Comparison of ENCODE assay signal across 10 cellular contexts in the genomic region with DNA sequence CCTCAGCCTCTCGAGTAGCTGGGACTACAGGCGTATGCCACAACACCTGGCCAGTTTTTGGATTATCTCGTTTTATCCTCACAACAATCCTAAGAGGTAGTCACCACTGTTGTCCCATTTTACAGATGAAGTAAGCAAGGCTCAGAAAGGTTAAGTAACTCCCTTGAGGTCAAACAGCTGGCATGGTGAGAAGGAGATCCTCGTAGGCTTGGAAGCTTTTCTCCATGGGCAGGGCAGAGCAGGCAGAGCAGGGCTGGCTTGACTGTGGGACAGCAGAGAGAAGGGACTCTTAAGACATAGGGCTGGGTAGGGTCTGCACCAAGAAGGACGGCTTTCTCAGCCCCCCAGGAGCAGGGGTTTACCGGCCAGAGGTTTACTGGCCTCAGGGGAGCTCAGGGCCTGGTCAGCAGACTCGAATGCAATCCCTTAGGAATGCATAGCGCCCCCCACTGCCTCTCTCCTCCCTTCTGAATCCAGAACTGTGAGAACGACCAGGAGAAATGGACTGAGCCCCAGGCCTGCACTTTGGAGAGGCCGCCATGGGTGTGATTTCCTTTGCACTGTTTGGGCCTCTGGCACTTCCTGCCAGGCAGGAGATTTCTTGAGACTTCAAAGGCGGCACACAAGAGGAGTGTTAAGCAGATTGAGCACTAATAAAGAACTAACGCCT. TPM values are rescaled to one million over a fixed set of nuclear protein-coding genes. Genes with fewer than 3 reads are reported as not detected.
DNase-seq lines count a peak whose midpoint lies in the region; ATAC-seq and TF ChIP-seq lines count a peak whose summit lies in the region.
"Had no signal": no experiment of that assay in that cellular context is flagged by ENCODE, and none has a peak within 500 bp of the region (broad histone marks: within the 10 kb centered on the region; RNA-seq: fewer than 3 reads in every experiment).

No MANE protein-coding gene starts in this region.

- peak overlapping the region; percentile 87 for H3K27ac Mint-ChIP-seq in activated CD4-positive, alpha-beta T cell treated with anti-CD3 and anti-CD28 coated beads, Interleukin-2, amount 10 ng/mL, durations not matched to agents 7 days and 5 days
- peak overlapping the region; percentile 95 for H3K27ac Mint-ChIP-seq in endodermal cell
- H3K27ac Mint-ChIP-seq in neural crest cell (ENCODE audit: unreplicated experiment) = peak overlapping the region; percentile 94

- H2AFZ ChIP-seq in Karpas-422 (ENCODE audit: low read length) = no peak overlapping the region

- no peaks in the 10 kb centered on the region for H3K27me3 Mint-ChIP-seq in activated CD4-positive, alpha-beta T cell treated with anti-CD3 and anti-CD28 coated beads, Interleukin-2, amount 10 ng/mL, durations not matched to agents 7 days and 5 days
- H3K27me3 Mint-ChIP-seq in endodermal cell (ENCODE audit: insufficient read depth) (peaks cover 3% of the 10 kb centered on the region), neural crest cell (ENCODE audit: low read depth) (no peaks in the 10 kb centered on the region)

- H3K36me3 Mint-ChIP-seq in activated CD4-positive, alpha-beta T cell treated with anti-CD3 and anti-CD28 coated beads, Interleukin-2, amount 10 ng/mL, durations not matched to agents 7 days and 5 days (ENCODE audit: low read depth) = peaks cover 2% of the 10 kb centered on the region
- H3K36me3 Mint-ChIP-seq in endodermal cell (ENCODE audit: low read depth) (no peaks in the 10 kb centered on the region), neural crest cell (ENCODE audit: low read depth) (no peaks in the 10 kb centered on the region)

- no peak overlapping the region for H3K4me2 ChIP-seq in Karpas-422 (ENCODE audit: low read depth, low read length, poor library complexity, severe bottlenecking)

- H3K79me2 ChIP-seq in Karpas-422 (ENCODE audit: low read length) = no peaks in the 10 kb centered on the region

- H3K4me3 ChIP-seq in endodermal cell (ENCODE audit: low read length) (no peak overlapping the region), Karpas-422 (ENCODE audit: low read length) (no peak overlapping the region)

- H3K9me3 Mint-ChIP-seq in activated CD4-positive, alpha-beta T cell treated with anti-CD3 and anti-CD28 coated beads, Interleukin-2, amount 10 ng/mL, durations not matched to agents 7 days and 5 days = peaks cover 4% of the 10 kb centered on the region
- H3K9me3 Mint-ChIP-seq in endodermal cell = peaks cover 25% of the 10 kb centered on the region
- H3K9me3 Mint-ChIP-seq in neural crest cell = no peaks in the 10 kb centered on the region

- no peak overlapping the region for H3K4me3 Mint-ChIP-seq in activated CD4-positive, alpha-beta T cell treated with anti-CD3 and anti-CD28 coated beads, Interleukin-2, amount 10 ng/mL, durations not matched to agents 7 days and 5 days
- H3K4me3 Mint-ChIP-seq in endodermal cell (no peak overlapping the region), neural crest cell (no peak overlapping the region)

- POLR2A ChIA-PET in activated CD4-positive, alpha-beta T cell treated with anti-CD3 and anti-CD28 coated beads, Interleukin-2, amount 10 ng/mL, durations not matched to agents 7 days and 5 days (lab: Charles Lee) = interaction anchor here (1.0 kb wide), 1 partner anchor 13 kb away, joined by 3 read pairs; no protein-coding TSS in a partner anchor

- H3K36me3 ChIP-seq in endodermal cell (ENCODE audit: control insufficient read depth, insufficient read depth, low read length) (no peaks in the 10 kb centered on the region), Karpas-422 (ENCODE audit: insufficient read depth, low read length) (no peaks in the 10 kb centered on the region)

- H3K27ac ChIP-seq in endodermal cell (ENCODE audit: low read depth, low read length) = peak overlapping the region; percentile 65
- H3K27ac ChIP-seq in Karpas-422 (ENCODE audit: low read length) = no peak overlapping the region
- H3K27ac ChIP-seq: epithelial cell of prostate had no signal

- no peaks in the 10 kb centered on the region for H3K9me2 ChIP-seq in Karpas-422 (replicated peaks; ENCODE audit: insufficient read depth, low read length)

- H3K9me3 ChIP-seq in endodermal cell (ENCODE audit: control insufficient read depth, low read length) (peaks cover 13% of the 10 kb centered on the region), Karpas-422 (ENCODE audit: low read length) (no peaks in the 10 kb centered on the region)

- TF ChIP-seq CTCF in endodermal cell (conservative IDR thresholded peaks at IDR 0.05) (peak; percentile 37), neural crest cell (conservative IDR thresholded peaks at IDR 0.05) (no peak)

- DNase-seq in activated CD4-positive, alpha-beta T cell treated with anti-CD3 and anti-CD28 coated beads, Interleukin-2, amount 10 ng/mL, durations not matched to agents 7 days and 5 days = peak; percentile 55
- DNase-seq in endodermal cell (peak; percentile 94), neural crest cell (ENCODE audit: low read depth, low spot score) (no peak), Karpas-422 (no peak), NCI-H128 (lab: John Stamatoyannopoulos, UW; ENCODE audit: unreplicated experiment) (no peak), C1 segment of cervical spinal cord (lab: John Stamatoyannopoulos, UW) (no peak)
- DNase-seq: NCI-H526 had no signal

- CTCF ChIA-PET in activated CD4-positive, alpha-beta T cell treated with anti-CD3 and anti-CD28 coated beads, Interleukin-2, amount 10 ng/mL, durations not matched to agents 7 days and 5 days (lab: Charles Lee) = interaction anchor here (1.6 to 1.9 kb wide), 2 partner anchors 13 to 23 kb away, joined by 5 to 6 read pairs; no protein-coding TSS in a partner anchor

- H3K27me3 ChIP-seq in endodermal cell (ENCODE audit: control insufficient read depth, insufficient read depth, low read length, poor library complexity, severe bottlenecking) = no peaks in the 10 kb centered on the region
- H3K27me3 ChIP-seq in Karpas-422 (ENCODE audit: low read length) = no peaks in the 10 kb centered on the region

- H3K9ac ChIP-seq in endodermal cell (ENCODE audit: extremely low read depth, low read length, poor library complexity, severe bottlenecking) = peak overlapping the region; percentile 35
- H3K9ac ChIP-seq in Karpas-422 (ENCODE audit: low read length) = no peak overlapping the region

- 50 to 52% methylated on average over 9 to 12 of the region's 12 CpGs for WGBS in endodermal cell (ENCODE audit: insufficient coverage in 1 of 2, insufficient read length in 1 of 2), 2 experiments

- no peaks in the 10 kb centered on the region for H4K20me1 ChIP-seq in Karpas-422 (ENCODE audit: insufficient read depth, low read depth, low read length)

- H3K4me1 Mint-ChIP-seq in activated CD4-positive, alpha-beta T cell treated with anti-CD3 and anti-CD28 coated beads, Interleukin-2, amount 10 ng/mL, durations not matched to agents 7 days and 5 days = peaks cover 40% of the 10 kb centered on the region
- H3K4me1 Mint-ChIP-seq in endodermal cell = peaks cover 7% of the 10 kb centered on the region
- peaks cover 13% of the 10 kb centered on the region for H3K4me1 Mint-ChIP-seq in neural crest cell

- ATAC-seq in GM19438 (IDR thresholded peaks at IDR 0.05; ENCODE audit: low read depth, unreplicated experiment) = peak; percentile 77
- no peak for ATAC-seq in GM19324 (IDR thresholded peaks at IDR 0.05; ENCODE audit: low FRiP score, unreplicated experiment)

- H3K4me1 ChIP-seq in endodermal cell (ENCODE audit: control insufficient read depth, insufficient read depth, low read length) = no peaks in the 10 kb centered on the region
- H3K4me1 ChIP-seq in Karpas-422 (ENCODE audit: low read length) = no peaks in the 10 kb centered on the region

RNA-seq across cellular contexts. Expression of a gene that starts 14.0 kb away (rescaled TPM):
- 10 to 100 TPM; 28.2 to 30.2 TPM for total RNA-seq in activated CD4-positive, alpha-beta T cell treated with anti-CD3 and anti-CD28 coated beads, Interleukin-2, amount 10 ng/mL, durations not matched to agents 7 days and 5 days
- total RNA-seq in endodermal cell (10 to 100 TPM; 14.1 to 15.3 TPM), neural crest cell (23.8 and 27.7 TPM in 2 replicates)
- polyA plus RNA-seq in endodermal cell (2013, experiment 1 of 2) = 25.6 TPM
- 24.2 TPM for polyA plus RNA-seq in endodermal cell (2013, experiment 2 of 2)
- 11.1 and 16.8 TPM in 2 replicates for total RNA-seq in Karpas-422 (2014; rRNA removed; shearing (Covaris generic); ENCODE audit: low replicate concordance)

Comparison
In these comparisons a context has a peak if more than half of its experiments do, and no peak if none do; other contexts are left out.
1. DNase-seq: peak in activated CD4-positive, alpha-beta T cell treated with anti-CD3 and anti-CD28 coated beads, Interleukin-2, amount 10 ng/mL, durations not matched to agents 7 days and 5 days (single experiment) and endodermal cell (single experiment); none in neural crest cell (single experiment), Karpas-422 (single experiment), NCI-H128 (single experiment) and C1 segment of cervical spinal cord (0 of 14).
2. Peak in every context shown above with its lines, with median percentiles within 50 percentile points of each other: H3K27ac Mint-ChIP-seq.